7 cellular contexts compared by ENCODE assay signal in the genomic region with DNA sequence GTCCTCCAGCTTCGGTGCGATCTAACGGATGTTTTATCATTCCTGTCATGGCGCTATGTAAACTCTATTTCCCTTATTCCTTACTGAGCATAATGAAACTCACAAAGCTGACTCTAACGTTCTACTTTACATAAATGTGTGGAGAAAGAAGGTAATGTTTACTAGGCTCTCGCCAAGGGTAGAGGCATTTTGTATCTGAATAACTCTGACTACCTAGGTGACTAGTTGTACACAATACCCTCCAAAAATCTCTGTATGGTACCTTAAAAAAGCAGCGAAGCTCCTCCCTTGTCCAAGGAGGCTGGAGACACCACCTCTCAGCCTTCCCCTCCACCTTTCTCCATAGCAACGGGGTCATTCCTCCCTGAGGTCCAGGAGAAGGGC. TPM values are rescaled to one million over a fixed set of nuclear protein-coding genes. Genes with fewer than 3 reads are reported as not detected.
DNase-seq lines count a peak whose midpoint lies in the region; ATAC-seq and TF ChIP-seq lines count a peak whose summit lies in the region.

No MANE protein-coding gene starts in this region.

- no peaks in the 10 kb centered on the region for H3K79me2 ChIP-seq in OCI-LY7 (ENCODE audit: insufficient read depth, low read depth, low read length)

- CTCF ChIA-PET in OCI-LY7 (lab: Charles Lee; ENCODE audit: unreplicated experiment), result no interaction called here

- BruUV-seq in OCI-LY7 (replicated peaks; lab: Mats Ljungman, UMichigan), result no TSS peak

- peak overlapping the region; percentile 54 for H3K27ac Mint-ChIP-seq in stimulated activated effector memory CD8-positive, alpha-beta T cell treated with anti-CD3 and anti-CD28 coated beads, Interleukin-12 subunit alpha, Interleukin-12 subunit beta, amount 100 ng/mL, for 72 hours

- peak overlapping the region; percentile 95 for H2AFZ ChIP-seq in OCI-LY7 (ENCODE audit: low read length)

- H4K20me1 ChIP-seq in OCI-LY7 (ENCODE audit: insufficient read depth, low read length), result no peaks in the 10 kb centered on the region

- H3K9me3 ChIP-seq in OCI-LY7 (ENCODE audit: low read length), result peaks cover 10% of the 10 kb centered on the region; the same call in 1 of the 2 replicates

- ATAC-seq in GM19455 (IDR thresholded peaks at IDR 0.05; ENCODE audit: unreplicated experiment) (peak; percentile 23), GM21717 (IDR thresholded peaks at IDR 0.05; ENCODE audit: unreplicated experiment) (no peak)
- ATAC-seq in stimulated activated effector memory CD8-positive, alpha-beta T cell treated with anti-CD3 and anti-CD28 coated beads, Interleukin-12 subunit alpha, Interleukin-12 subunit beta, amount 100 ng/mL, for 72 hours, result peak; percentile 47

- peaks cover 15% of the 10 kb centered on the region for H3K4me1 ChIP-seq in OCI-LY7 (ENCODE audit: insufficient read depth, low read length, poor library complexity, severe bottlenecking)

- H3K4me3 ChIP-seq in OCI-LY7 (ENCODE audit: low read depth, low read length, poor library complexity, severe bottlenecking), result peak overlapping the region; percentile 81
- peak overlapping the region; percentile 71 for H3K4me3 ChIP-seq in fibroblast of villous mesenchyme (ENCODE audit: low read depth, low read length)

- H3K4me2 ChIP-seq in OCI-LY7 (ENCODE audit: low read length), result peak overlapping the region; percentile 73

- TF ChIP-seq CTCF in OCI-LY7 (conservative IDR thresholded peaks at IDR 0.05; ENCODE audit: low read length), result no peak
- no peak for TF ChIP-seq CTCF in fibroblast of villous mesenchyme (IDR thresholded peaks at IDR 0.05; ENCODE audit: insufficient read depth, low read depth, low read length)

- intact Hi-C loops in OCI-LY7 (cut with micrococcal nuclease; ENCODE audit: unreplicated experiment), result no loop called here

- peaks cover 29% of the 10 kb centered on the region for H3K36me3 ChIP-seq in OCI-LY7 (ENCODE audit: insufficient read depth, low read length)

- H3K4me1 Mint-ChIP-seq in stimulated activated effector memory CD8-positive, alpha-beta T cell treated with anti-CD3 and anti-CD28 coated beads, Interleukin-12 subunit alpha, Interleukin-12 subunit beta, amount 100 ng/mL, for 72 hours, result peaks cover 15% of the 10 kb centered on the region

- H3K9me2 ChIP-seq in OCI-LY7 (ENCODE audit: insufficient read depth, low read length), result no peaks in the 10 kb centered on the region

- peaks cover 28% of the 10 kb centered on the region for H3K9me3 Mint-ChIP-seq in stimulated activated effector memory CD8-positive, alpha-beta T cell treated with anti-CD3 and anti-CD28 coated beads, Interleukin-12 subunit alpha, Interleukin-12 subunit beta, amount 100 ng/mL, for 72 hours

- peaks cover 14% of the 10 kb centered on the region for H3K36me3 Mint-ChIP-seq in stimulated activated effector memory CD8-positive, alpha-beta T cell treated with anti-CD3 and anti-CD28 coated beads, Interleukin-12 subunit alpha, Interleukin-12 subunit beta, amount 100 ng/mL, for 72 hours

- DNase-seq in OCI-LY7 (ENCODE audit: low spot score) (no peak), fibroblast of villous mesenchyme (ENCODE audit: low read depth) (no peak), NCI-H82 treated with DMSO at 0.1 percent for 48 hours (lab: John Stamatoyannopoulos, UW; ENCODE audit: unreplicated experiment) (no peak), DMS53 (lab: John Stamatoyannopoulos, UW) (no peak)
- no peak for DNase-seq in stimulated activated effector memory CD8-positive, alpha-beta T cell treated with anti-CD3 and anti-CD28 coated beads, Interleukin-12 subunit alpha, Interleukin-12 subunit beta, amount 100 ng/mL, for 72 hours (ENCODE audit: low spot score in 2 of 2)

- POLR2A ChIA-PET in OCI-LY7 (lab: Charles Lee), result interaction anchor here (0.8 kb wide), 1 partner anchor 11 kb away, joined by 3 read pairs; no protein-coding TSS in a partner anchor

- H3K4me3 Mint-ChIP-seq in stimulated activated effector memory CD8-positive, alpha-beta T cell treated with anti-CD3 and anti-CD28 coated beads, Interleukin-12 subunit alpha, Interleukin-12 subunit beta, amount 100 ng/mL, for 72 hours, result peak overlapping the region; percentile 74

- no peak overlapping the region for H3K27ac ChIP-seq in OCI-LY7 (ENCODE audit: low read depth, low read length, poor library complexity, severe bottlenecking)

RNA-seq across cellular contexts. Expression of a gene that starts 0.3 kb away (rescaled TPM):
- 6.2 and 13.4 TPM in 2 replicates for total RNA-seq in OCI-LY7 (2014; rRNA removed; shearing (Covaris generic))
- total RNA-seq in OCI-LY7 (2022) (7.7 and 8.0 TPM in 2 replicates), fibroblast of villous mesenchyme (3.9 and 7.1 TPM in 2 replicates)

RNA-seq across cellular contexts. Expression of a gene that starts 14.7 kb away (rescaled TPM):
- total RNA-seq in OCI-LY7 (2014; rRNA removed; shearing (Covaris generic)), result 11.1 and 19.9 TPM in 2 replicates
- total RNA-seq in OCI-LY7 (2022) (7.7 and 11.0 TPM in 2 replicates), fibroblast of villous mesenchyme (20.0 and 21.2 TPM in 2 replicates)

RNA-seq across cellular contexts. Expression of a gene that starts 15.4 kb away (rescaled TPM):
- total RNA-seq in OCI-LY7 (2014; rRNA removed; shearing (Covaris generic)), result 0.47 and 0.98 TPM in 2 replicates
- total RNA-seq in OCI-LY7 (2022), result not detected in 2 replicates
- total RNA-seq in fibroblast of villous mesenchyme, result 11.3 and 12.1 TPM in 2 replicates

RNA-seq across cellular contexts. Expression of a gene that starts 20.7 kb away (rescaled TPM):
- total RNA-seq in OCI-LY7 (2014; rRNA removed; shearing (Covaris generic)), result 4.6 and 5.0 TPM in 2 replicates
- total RNA-seq in OCI-LY7 (2022) (3.1 and 4.9 TPM in 2 replicates), fibroblast of villous mesenchyme (4.5 and 6.9 TPM in 2 replicates)

RNA-seq across cellular contexts. Expression of a gene that starts 33.6 kb away (rescaled TPM):
- total RNA-seq in OCI-LY7 (2014; rRNA removed; shearing (Covaris generic)), result 12.1 and 19.0 TPM in 2 replicates
- total RNA-seq in OCI-LY7 (2022) (10.5 and 15.2 TPM in 2 replicates), fibroblast of villous mesenchyme (9.3 and 11.7 TPM in 2 replicates)
